26 cellular contexts compared by ENCODE assay signal in genomic region chr10:75272896-75273295, GRCh38. TPM values are rescaled to one million over a fixed set of nuclear protein-coding genes. Genes with fewer than 3 reads are reported as not detected.
DNase-seq lines count a peak whose midpoint lies in the region; ATAC-seq, FAIRE-seq and TF ChIP-seq lines count a peak whose summit lies in the region.
"Had no signal": no experiment of that assay in that cellular context is flagged by ENCODE, and none has a peak within 500 bp of the region (broad histone marks: within the 10 kb centered on the region; RNA-seq: fewer than 3 reads in every experiment).

No MANE protein-coding gene starts in this region.

- H3K4me2 ChIP-seq in K562 (ENCODE audit: insufficient read depth, low read length), result no peak overlapping the region

- CTCF ChIA-PET in K562 (lab: Yijun Ruan, JAX; ENCODE audit: low intra/inter-chr PET ratio), result no interaction called here

- no peaks in the 10 kb centered on the region for H3K79me2 ChIP-seq in K562 (ENCODE audit: control insufficient read depth, insufficient read depth, low read length)

- H3K36me3 ChIP-seq in left ventricle myocardium inferior, result no peaks in the 10 kb centered on the region
- H3K36me3 ChIP-seq in K562 (ENCODE audit: control insufficient read depth, insufficient read depth, low read length), result no peaks in the 10 kb centered on the region
- no peaks in the 10 kb centered on the region for H3K36me3 ChIP-seq in right lobe of liver
- no peaks in the 10 kb centered on the region for H3K36me3 ChIP-seq in upper lobe of left lung
- H3K36me3 ChIP-seq in tibial artery, result no peaks in the 10 kb centered on the region
- H3K36me3 ChIP-seq: left lung, neutrophil had no signal

- no TSS peak for BruUV-seq in K562 (replicated peaks; lab: Mats Ljungman, UMichigan)

- peaks cover 6% of the 10 kb centered on the region for H3K4me1 ChIP-seq in left ventricle myocardium inferior
- H3K4me1 ChIP-seq in K562 (replicated peaks in 1 of 2; ENCODE audit: control insufficient read depth in 2 of 2, insufficient read depth in 2 of 2, low read length in 2 of 2), result peaks cover 0 to 11% of the 10 kb centered on the region in 2 experiments; a peak in 3 of 5 replicates
- H3K4me1 ChIP-seq in right lobe of liver, result no peaks in the 10 kb centered on the region
- peaks cover 13 to 26% (median 19%) of the 10 kb centered on the region in 4 donors for H3K4me1 ChIP-seq in upper lobe of left lung
- H3K4me1 ChIP-seq in tibial artery, result peaks cover 0 to 8% (median 0%) of the 10 kb centered on the region in 4 donors

- H3K9me1 ChIP-seq in K562 (ENCODE audit: control insufficient read depth, insufficient read depth, low read length), result no peaks in the 10 kb centered on the region

- no peak overlapping the region for H3K9ac ChIP-seq in K562 (ENCODE audit: insufficient read depth in 1 of 2, low read depth in 2 of 2, low read length in 2 of 2)

- no peaks in the 10 kb centered on the region for H3K9me3 ChIP-seq in left ventricle myocardium inferior (replicated peaks)
- no peaks in the 10 kb centered on the region for H3K9me3 ChIP-seq in K562 (replicated peaks; ENCODE audit: control insufficient read depth, insufficient read depth, low read depth, low read length)
- H3K9me3 ChIP-seq in right lobe of liver, result no peaks in the 10 kb centered on the region
- H3K9me3 ChIP-seq in upper lobe of left lung, result no peaks in the 10 kb centered on the region
- H3K9me3 ChIP-seq in tibial artery, result no peaks in the 10 kb centered on the region
- H3K9me3 ChIP-seq: left lung, neutrophil had no signal

- TF ChIP-seq POLR2A in K562 (conservative IDR thresholded peaks at IDR 0.05) (no peak), right lobe of liver (IDR thresholded peaks at IDR 0.05) (no peak), upper lobe of left lung (IDR thresholded peaks at IDR 0.05) (no peak)

- H3K27ac ChIP-seq in left ventricle myocardium inferior (replicated peaks), result no peak overlapping the region
- H3K27ac ChIP-seq in K562 (ENCODE audit: extremely low read depth, low read depth, low read length), result no peak overlapping the region
- H3K27ac ChIP-seq in right lobe of liver, result no peak overlapping the region
- peak overlapping the region; percentile 54 to 72 (median 64) for H3K27ac ChIP-seq in upper lobe of left lung
- H3K27ac ChIP-seq in tibial artery, result no peak overlapping the region
- H3K27ac ChIP-seq: neutrophil had no signal

- POLR2A ChIA-PET in K562 (lab: Yijun Ruan, JAX), result interaction anchor here (0.7 to 1.0 kb wide), 2 partner anchors 14 to 35 kb away, joined by 3 read pairs; no protein-coding TSS in a partner anchor

- TF ChIP-seq CTCF in left ventricle myocardium inferior (IDR thresholded peaks at IDR 0.05; ENCODE audit: borderline replicate concordance) (no peak), K562 (IDR thresholded peaks at IDR 0.05 in 2 of 3, conservative IDR thresholded peaks at IDR 0.05 in 1 of 3; ENCODE audit: insufficient read depth in 2 of 3, low read depth in 1 of 3, low read length in 3 of 3) (no peak), right lobe of liver (IDR thresholded peaks at IDR 0.05) (no peak), upper lobe of left lung (IDR thresholded peaks at IDR 0.05) (no peak), tibial artery (IDR thresholded peaks at IDR 0.05) (no peak)

- intact Hi-C loops in Right ventricle myocardium inferior (cut with DNase I), result no loop called here
- intact Hi-C loops in left ventricle myocardium inferior (cut with micrococcal nuclease), result no loop called here
- intact Hi-C loops in K562 (cut with micrococcal nuclease), result no loop called here
- intact Hi-C loops in right lobe of liver (cut with DNase I), result no loop called here
- intact Hi-C loops in tibial artery (cut with DNase I; ENCODE audit: low total_unique reads), result no loop called here

- ATAC-seq in Right ventricle myocardium inferior (peak; percentile 20), K562 (no peak; the same call in 2 of the 3 replicates), right lobe of liver (peak; percentile 28 to 87 (median 32)), upper lobe of left lung (ENCODE audit: low FRiP score in 2 of 2) (peak; percentile 47 to 71)
- ATAC-seq: activated T-cell treated with anti-CD3 and anti-CD28 coated beads, Interleukin-2, amount 50 U/mL, for 4 hours; left lung; stimulated activated naive CD8-positive, alpha-beta T cell treated with anti-CD3 and anti-CD28 coated beads, Interleukin-15, amount 100 ng/mL, for 72 hours had no signal

- no peak for TF ChIP-seq RAD21 in K562 (CRISPR knock-in tag; conservative IDR thresholded peaks at IDR 0.05 in 1 of 2, IDR thresholded peaks at IDR 0.05 in 1 of 2)

- H4K20me1 ChIP-seq in K562 (replicated peaks; ENCODE audit: control insufficient read depth, insufficient read depth, low read length), result no peaks in the 10 kb centered on the region

- WGBS in K562 (ENCODE audit: insufficient coverage, low coverage, missing lambda C conversion rate), result 9% methylated on average over 7 of the region's 7 CpGs
- 20% methylated on average over 3 of the region's 7 CpGs for WGBS in right lobe of liver (ENCODE audit: insufficient coverage, low coverage, low lambda C conversion rate, missing lambda C conversion rate)
- WGBS in upper lobe of left lung, 2 donors, result 51 to 56% methylated on average over 4 to 7 of the region's 7 CpGs

- H3K27me3 ChIP-seq in left ventricle myocardium inferior (ENCODE audit: low read depth) (peaks cover 4% of the 10 kb centered on the region), K562 (ENCODE audit: control insufficient read depth in 2 of 2, insufficient read depth in 2 of 2, low read length in 2 of 2) (peaks cover 0 to 6% of the 10 kb centered on the region in 2 experiments; a peak in 2 of 5 replicates), right lobe of liver (no peaks in the 10 kb centered on the region), upper lobe of left lung (no peaks in the 10 kb centered on the region), tibial artery (no peaks in the 10 kb centered on the region)
- H3K27me3 ChIP-seq: left lung had no signal

- no peak overlapping the region for H3K4me3 ChIP-seq in left ventricle myocardium inferior
- H3K4me3 ChIP-seq in K562, result no peak overlapping the region
- H3K4me3 ChIP-seq in right lobe of liver, result no peak overlapping the region
- H3K4me3 ChIP-seq in upper lobe of left lung, result peak overlapping the region in 1 of 4 donors; percentile 33
- no peak overlapping the region for H3K4me3 ChIP-seq in tibial artery
- H3K4me3 ChIP-seq: left lung had no signal

- DNase-seq in Right ventricle myocardium inferior (ENCODE audit: missing footprints) (peak; percentile 53), left ventricle myocardium inferior (no peak), K562 (ENCODE audit: extremely low read depth in 1 of 4, low spot score in 3 of 4) (no peak), right lobe of liver (peak in 1 of 3 donors; percentile 31), upper lobe of left lung (peak in 1 of 2 donors; percentile 33), tibial artery (no peak), NCI-H2227 treated with DMSO at 0.1 percent for 48 hours (lab: John Stamatoyannopoulos, UW) (no peak)
- DNase-seq in activated CD4-positive, CD25-positive, alpha-beta regulatory T cell treated with anti-CD3 and anti-CD28 coated beads, Interleukin-2, amount 50 U/mL, for 72 hours, result no peak
- DNase-seq: activated CD4-positive, alpha-beta T cell treated with anti-CD3 and anti-CD28 coated beads for 1 hour; activated CD8-positive, alpha-beta memory T cell treated with anti-CD3 and anti-CD28 coated beads for 24 hours; activated naive CD4-positive, alpha-beta T cell treated with anti-CD3 and anti-CD28 coated beads for 36 hours; activated T-cell treated with anti-CD3 and anti-CD28 coated beads, Interleukin-2, amount 50 U/mL, for 4 hours; amygdala; C1 segment of cervical spinal cord; HCEC 1CT; KG1; MV-4-11; NCI-H187; NCI-H526 treated with DMSO at 0.1 percent for 48 hours; SHP77; stimulated activated naive CD8-positive, alpha-beta T cell treated with anti-CD3 and anti-CD28 coated beads, Interleukin-15, amount 100 ng/mL, for 72 hours had no signal

- in situ Hi-C loops in K562 (cut with MboI), result no loop called here

- TF ChIP-seq EP300 in K562 (IDR thresholded peaks at IDR 0.05; ENCODE audit: low read length) (no peak), upper lobe of left lung (IDR thresholded peaks at IDR 0.05) (peak in 2 of 4 donors; percentile 32 to 43)

- no peak for FAIRE-seq in K562 (lab: Jason Lieb, UNC)
- FAIRE-seq: D721Med, endometrium, G401.6 had no signal

- no peak overlapping the region for H2AFZ ChIP-seq in K562 (ENCODE audit: low read depth, low read length)

TF ChIP-seq in K562, 482 proteins besides CTCF, POLR2A, EP300 and RAD21 (continues in another document):
- TF ChIP-seq PRPF4 (IDR thresholded peaks at IDR 0.05; ENCODE audit: insufficient read depth, low read depth, low read length, poor library complexity, severe bottlenecking), result no peak

RNA-seq across cellular contexts. Expression of gene COMTD1, which starts 37.1 kb away (rescaled TPM):
- total RNA-seq in Right ventricle myocardium inferior (32.3 TPM), left ventricle myocardium inferior (29.0 TPM), K562 (2014; rRNA removed) (112 and 115 TPM in 2 replicates), K562 (2014; rRNA removed; fragmentation: Illumina TruSeq; extraction: Trizol) (3.2 and 5.0 TPM in 2 replicates), K562 (2015; rRNA removed; fragmentation: Illumina TruSeq; extraction: Trizol) (18.5 and 21.3 TPM in 2 replicates), K562 (2021) (79.9 and 82.9 TPM in 2 replicates), right lobe of liver (10 to 100 TPM; 14.3 to 88.7 (median 22.1) TPM), upper lobe of left lung (10 to 100 TPM; 28.0 to 56.6 (median 35.6) TPM)
- 9.9 and 40.2 TPM in 2 replicates for total RNA-seq in K562 (2011; cell fraction: chromatin; rRNA removed; ENCODE audit: low replicate concordance)
- 75.5 and 100 TPM in 2 replicates for total RNA-seq in K562 (2011; cell fraction: nucleolus; rRNA removed)
- 30.5 and 32.2 TPM in 2 replicates for total RNA-seq in K562 (2011; cell fraction: nucleoplasm; rRNA removed)
- polyA plus RNA-seq in K562 (2011; rRNA removed) (13.7 and 19.5 TPM in 2 replicates), K562 (2014; fragmentation: Illumina TruSeq; extraction: Trizol) (4.0 and 11.3 TPM in 2 replicates), K562 (2014; fragmentation: Nextera tagmentation; extraction: Ambion mirVana) (1 to 10 TPM in 1 of 2 experiments, under 1 TPM in 1; 0.41 to 1.4 TPM), K562 (2014; rRNA removed) (89.4 and 98.3 TPM in 2 replicates)
- 22.6 and 106 TPM in 2 replicates for polyA plus RNA-seq in K562 (2011; cell fraction: cytosol; rRNA removed)
- 73.7 and 157 TPM in 2 replicates for polyA plus RNA-seq in K562 (2011; cell fraction: nucleus; rRNA removed)
- 39.2 and 59.3 TPM in 2 replicates for polyA plus RNA-seq in K562 (2012)
- polyA minus RNA-seq in K562 (2011; rRNA and poly(A)+ RNA removed), result 1.0 and 2.8 TPM in 2 replicates
- polyA minus RNA-seq in K562 (2011; cell fraction: cytosol; rRNA and poly(A)+ RNA removed), result 9.5 and 13.7 TPM in 2 replicates
- 17.2 and 17.6 TPM in 2 replicates for polyA minus RNA-seq in K562 (2011; cell fraction: nucleus; rRNA and poly(A)+ RNA removed)

Comparison
In these comparisons a context has a peak if more than half of its experiments do, and no peak if none do; other contexts are left out.
1. H3K27ac ChIP-seq: peak in upper lobe of left lung (4 of 4); none in left ventricle myocardium inferior (single experiment), K562 (single experiment), right lobe of liver (0 of 3) and tibial artery (0 of 2).